Comparison of ENCODE assay signal across 8 cellular contexts in the genomic region with DNA sequence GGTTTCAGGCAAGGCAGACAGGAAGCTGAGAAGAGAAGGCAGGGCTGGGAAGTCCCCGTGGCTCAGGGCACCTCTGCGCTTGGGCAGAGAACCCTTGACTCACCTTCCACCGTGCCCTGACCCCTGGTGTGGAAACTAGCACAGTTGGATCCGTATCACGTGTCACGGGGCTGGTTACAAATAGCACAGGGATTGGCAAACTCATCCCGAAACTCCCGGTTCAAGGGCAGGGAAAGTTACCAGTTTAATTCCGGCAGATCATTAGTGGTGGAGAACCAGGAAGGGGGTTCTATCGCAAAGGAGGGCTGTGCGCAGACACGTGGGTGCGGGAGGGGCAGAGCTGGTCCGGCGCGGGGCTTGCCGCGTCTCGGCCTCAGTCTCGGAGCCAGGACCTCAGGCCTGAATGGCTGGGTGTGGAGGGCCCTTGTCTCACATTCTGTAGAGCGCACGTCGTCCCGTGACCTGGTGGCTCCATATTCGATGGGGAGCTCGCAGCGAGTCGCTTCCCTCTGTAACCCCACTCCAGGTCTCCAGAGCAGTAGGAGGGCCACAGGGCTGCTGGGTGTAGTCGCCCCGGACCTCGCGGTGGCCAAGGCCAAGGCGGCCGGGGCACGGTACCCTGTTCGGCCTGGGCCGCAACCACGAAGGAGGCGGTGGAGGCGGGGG. TPM values are rescaled to one million over a fixed set of nuclear protein-coding genes. Genes with fewer than 3 reads are reported as not detected.
A peak's percentile ranks its signal among the peaks of the same experiment; 100 is the strongest.
DNase-seq lines count a peak whose midpoint lies in the region; ATAC-seq, FAIRE-seq and TF ChIP-seq lines count a peak whose summit lies in the region.

No MANE protein-coding gene starts in this region.

- H3K27me3 ChIP-seq in Caco-2 (replicated peaks; ENCODE audit: control insufficient read depth, insufficient read depth, low read length) (no peaks in the 10 kb centered on the region), left ventricle myocardium inferior (ENCODE audit: low read depth) (peaks cover 68% of the 10 kb centered on the region), pancreas (no peaks in the 10 kb centered on the region)

- POLR2A ChIA-PET in Caco-2 (lab: Charles Lee): no interaction called here
- POLR2A ChIA-PET in activated CD8-positive, alpha-beta T cell treated with anti-CD3 and anti-CD28 coated beads, Interleukin-2, amount 10 ng/mL, durations not matched to agents 7 days and 5 days (lab: Charles Lee): no interaction called here

- peaks cover 30% of the 10 kb centered on the region for H3K4me1 ChIP-seq in Caco-2
- H3K4me1 ChIP-seq in left ventricle myocardium inferior: peaks cover 15% of the 10 kb centered on the region
- peaks cover 0 to 6% (median 2%) of the 10 kb centered on the region in 3 donors for H3K4me1 ChIP-seq in pancreas

- DNase-seq in Caco-2 (no peak), left ventricle myocardium inferior (no peak), pancreas (peak in 3 of 6 donors; percentile 24 to 31 (median 27)), GM12892 (ENCODE audit: insufficient read length) (no peak), GM19238 (ENCODE audit: insufficient read length, low spot score) (no peak), AG20443 (ENCODE audit: low spot score) (no peak)
- DNase-seq in activated CD8-positive, alpha-beta T cell treated with anti-CD3 and anti-CD28 coated beads, Interleukin-2, amount 10 ng/mL, durations not matched to agents 7 days and 5 days: no peak

- no peak for TF ChIP-seq CTCF in Caco-2 (IDR thresholded peaks at IDR 0.05; ENCODE audit: insufficient read depth in 1 of 2, low read depth in 1 of 2, low read length in 1 of 2, severe bottlenecking in 1 of 2, unreplicated experiment in 1 of 2)
- TF ChIP-seq CTCF in left ventricle myocardium inferior (IDR thresholded peaks at IDR 0.05; ENCODE audit: borderline replicate concordance): no peak
- no peak for TF ChIP-seq CTCF in pancreas (IDR thresholded peaks at IDR 0.05)

- no TSS peak for BruUV-seq in Caco-2 (replicated peaks; lab: Mats Ljungman, UMichigan)

- H3K9me3 ChIP-seq in Caco-2 (no peaks in the 10 kb centered on the region), left ventricle myocardium inferior (replicated peaks) (peaks cover 6% of the 10 kb centered on the region), pancreas (no peaks in the 10 kb centered on the region)

- H3K4me1 Mint-ChIP-seq in Caco-2 (ENCODE audit: low read depth, unreplicated experiment): peaks cover 6% of the 10 kb centered on the region
- H3K4me1 Mint-ChIP-seq in activated CD8-positive, alpha-beta T cell treated with anti-CD3 and anti-CD28 coated beads, Interleukin-2, amount 10 ng/mL, durations not matched to agents 7 days and 5 days (ENCODE audit: low read depth): peaks cover 24% of the 10 kb centered on the region

- 75% methylated on average over 35 to 40 of the region's 40 CpGs for WGBS in pancreas, 2 donors

- no peak overlapping the region for H3K4me3 ChIP-seq in Caco-2 (ENCODE audit: low read depth, low read length)
- peak overlapping the region; percentile 67 for H3K4me3 ChIP-seq in left ventricle myocardium inferior
- no peak overlapping the region for H3K4me3 ChIP-seq in pancreas

- CTCF ChIA-PET in Caco-2 (lab: Charles Lee): interaction anchor here (1.3 to 1.5 kb wide), 2 partner anchors 82 to 97 kb away, joined by 3 to 4 read pairs; no protein-coding TSS in a partner anchor
- CTCF ChIA-PET in activated CD8-positive, alpha-beta T cell treated with anti-CD3 and anti-CD28 coated beads, Interleukin-2, amount 10 ng/mL, durations not matched to agents 7 days and 5 days (lab: Charles Lee): no interaction called here

- TF ChIP-seq POLR2A in GM12892 (IDR thresholded peaks at IDR 0.05; ENCODE audit: low read depth, low read length): no peak

- H3K36me3 ChIP-seq in Caco-2 (ENCODE audit: control insufficient read depth, insufficient read depth, low read length) (no peaks in the 10 kb centered on the region), left ventricle myocardium inferior (no peaks in the 10 kb centered on the region), pancreas (no peaks in the 10 kb centered on the region)

- peaks cover 3% of the 10 kb centered on the region for H3K27me3 Mint-ChIP-seq in Caco-2 (ENCODE audit: insufficient read depth, unreplicated experiment)
- peaks cover 56% of the 10 kb centered on the region for H3K27me3 Mint-ChIP-seq in activated CD8-positive, alpha-beta T cell treated with anti-CD3 and anti-CD28 coated beads, Interleukin-2, amount 10 ng/mL, durations not matched to agents 7 days and 5 days (ENCODE audit: low read depth)

- H3K4me3 Mint-ChIP-seq in Caco-2 (ENCODE audit: unreplicated experiment): peak overlapping the region; percentile 48
- H3K4me3 Mint-ChIP-seq in activated CD8-positive, alpha-beta T cell treated with anti-CD3 and anti-CD28 coated beads, Interleukin-2, amount 10 ng/mL, durations not matched to agents 7 days and 5 days: peak overlapping the region; percentile 29

- H3K27ac ChIP-seq in left ventricle myocardium inferior (replicated peaks) (no peak overlapping the region), pancreas (peak overlapping the region in 1 of 4 donors; percentile 22)

- intact Hi-C loops in Caco-2 (cut with micrococcal nuclease; ENCODE audit: unreplicated experiment) (no loop called here), left ventricle myocardium inferior (cut with micrococcal nuclease) (no loop called here), pancreas (cut with DNase I) (no loop called here)

- no peaks in the 10 kb centered on the region for H3K9me3 Mint-ChIP-seq in Caco-2 (ENCODE audit: unreplicated experiment)
- H3K9me3 Mint-ChIP-seq in activated CD8-positive, alpha-beta T cell treated with anti-CD3 and anti-CD28 coated beads, Interleukin-2, amount 10 ng/mL, durations not matched to agents 7 days and 5 days (ENCODE audit: insufficient read depth): no peaks in the 10 kb centered on the region

- FAIRE-seq in pancreas (lab: Jason Lieb, UNC): no peak
- no peak for FAIRE-seq in GM12892 (lab: Jason Lieb, UNC)

- H3K27ac Mint-ChIP-seq in Caco-2 (ENCODE audit: unreplicated experiment): no peak overlapping the region
- no peak overlapping the region for H3K27ac Mint-ChIP-seq in activated CD8-positive, alpha-beta T cell treated with anti-CD3 and anti-CD28 coated beads, Interleukin-2, amount 10 ng/mL, durations not matched to agents 7 days and 5 days

- ATAC-seq in activated CD8-positive, alpha-beta T cell treated with anti-CD3 and anti-CD28 coated beads, Interleukin-2, amount 10 ng/mL, durations not matched to agents 7 days and 5 days: no peak
- ATAC-seq in pancreas: peak; percentile 27 to 60 (median 55)
- no peak for ATAC-seq in GM18861 (IDR thresholded peaks at IDR 0.05; ENCODE audit: unreplicated experiment)

- no peaks in the 10 kb centered on the region for H3K36me3 Mint-ChIP-seq in Caco-2 (ENCODE audit: insufficient read depth, unreplicated experiment)
- H3K36me3 Mint-ChIP-seq in activated CD8-positive, alpha-beta T cell treated with anti-CD3 and anti-CD28 coated beads, Interleukin-2, amount 10 ng/mL, durations not matched to agents 7 days and 5 days (ENCODE audit: low read depth): peaks cover 3% of the 10 kb centered on the region

RNA-seq across cellular contexts. Expression of gene TMEM171, which starts 0.8 kb away (rescaled TPM):
- total RNA-seq in Caco-2 (2022) (0.86 and 1.2 TPM in 2 replicates), left ventricle myocardium inferior (not detected), pancreas (under 1 TPM in 5 of 6 donors, not detected in 1; 0.19 to 0.87 (median 0.37) TPM)
- not detected for total RNA-seq in activated CD8-positive, alpha-beta T cell treated with anti-CD3 and anti-CD28 coated beads, Interleukin-2, amount 10 ng/mL, durations not matched to agents 7 days and 5 days
- polyA plus RNA-seq in pancreas: under 1 TPM; 0.16 to 0.27 TPM
- not detected for polyA plus RNA-seq in GM12892 (2012; ENCODE audit: missing spikeins)

RNA-seq across cellular contexts. Expression of gene TMEM174, which starts 53.4 kb away (rescaled TPM):
- not detected in 2 replicates for total RNA-seq in Caco-2 (2022)
- total RNA-seq in activated CD8-positive, alpha-beta T cell treated with anti-CD3 and anti-CD28 coated beads, Interleukin-2, amount 10 ng/mL, durations not matched to agents 7 days and 5 days: not detected
- total RNA-seq in left ventricle myocardium inferior: not detected
- not detected for total RNA-seq in pancreas
- polyA plus RNA-seq in pancreas: not detected
- polyA plus RNA-seq in GM12892 (2012; ENCODE audit: missing spikeins): not detected

Comparison
In these comparisons a context has a peak if more than half of its experiments do, and no peak if none do; other contexts are left out.
1. ATAC-seq: peak in pancreas (4 of 4); none in activated CD8-positive, alpha-beta T cell treated with anti-CD3 and anti-CD28 coated beads, Interleukin-2, amount 10 ng/mL, durations not matched to agents 7 days and 5 days (single experiment) and GM18861 (single experiment).